8 cellular contexts compared by ENCODE assay signal in genomic region chr13:29850213-29850898, GRCh38. TPM values are rescaled to one million over a fixed set of nuclear protein-coding genes. Genes with fewer than 3 reads are reported as not detected.
DNase-seq lines count a peak whose midpoint lies in the region; ATAC-seq and TF ChIP-seq lines count a peak whose summit lies in the region.

TSS of gene UBL3 (minus strand) at chr13:29850617. CDS start at chr13:29849538, 1,079 bp downstream.

- peak; percentile 96 for DNase-seq in CD14-positive monocyte (ENCODE audit: low spot score)
- DNase-seq in NCI-H748 treated with DMSO at 0.1 percent for 48 hours (lab: John Stamatoyannopoulos, UW): peak; percentile 99
- peak; percentile 82 to 92 for DNase-seq in activated CD4-positive, alpha-beta T cell treated with anti-CD3 and anti-CD28 coated beads, Interleukin-2, amount 50 U/mL, for 24 hours (ENCODE audit: low read depth in 1 of 2, low spot score in 1 of 2)
- DNase-seq in dedifferentiated amniotic fluid mesenchymal stem cell (ENCODE audit: extremely low spot score): peak; percentile 97
- peak; percentile 96 for DNase-seq in left lobe of liver (ENCODE audit: low spot score)
- peak; percentile 90 to 93 for DNase-seq in stimulated activated CD4-positive, alpha-beta T cell treated with anti-CD3 and anti-CD28 coated beads, Interleukin-2, amount 100 ng/mL, for 24 hours

- H3K4me1 Mint-ChIP-seq in CD14-positive monocyte: peaks cover 33% of the 10 kb centered on the region

- H3K27ac Mint-ChIP-seq in CD14-positive monocyte: peak within 1 kb of the TSS; percentile 97 to 100 (median 99)

- H3K27me3 Mint-ChIP-seq in CD14-positive monocyte (ENCODE audit: low read depth in 3 of 3): no peaks in the 10 kb centered on the region

- intact Hi-C loops in CD14-positive monocyte (cut with micrococcal nuclease): loop anchor here (5.0 to 10.0 kb wide), 5 partner anchors 93 to 1312 kb away; partner anchors contain the start of genes HSPH1 (in 1 of the 2), KATNAL1 (in 1 of the 2) and SLC7A1 (in 1 of the 2)

- H3K4me3 Mint-ChIP-seq in CD14-positive monocyte: peak within 1 kb of the TSS; percentile 97 to 99

- H3K9me3 Mint-ChIP-seq in CD14-positive monocyte: no peaks in the 10 kb centered on the region

- ATAC-seq in GM19395 (IDR thresholded peaks at IDR 0.05; ENCODE audit: unreplicated experiment) (peak; percentile 83), HG03558 (IDR thresholded peaks at IDR 0.05; ENCODE audit: extremely low read depth, unreplicated experiment) (peak; percentile 61), left lobe of liver (peak; percentile 88)

- TF ChIP-seq CTCF in CD14-positive monocyte (IDR thresholded peaks at IDR 0.05): no peak

- H3K36me3 Mint-ChIP-seq in CD14-positive monocyte: no peaks in the 10 kb centered on the region

RNA-seq across cellular contexts. Expression of gene UBL3, which starts in this region (rescaled TPM):
- polyA plus RNA-seq in CD14-positive monocyte: 10 to 100 TPM; 28.2 to 32.3 TPM
- total RNA-seq in left lobe of liver: 21.8 TPM

Comparison
In these comparisons a context has a peak if more than half of its experiments do, and no peak if none do; other contexts are left out.
1. Peak in every context shown above with its lines: DNase-seq and ATAC-seq.